Comparison of ENCODE assay signal across 8 cellular contexts in the genomic region with DNA sequence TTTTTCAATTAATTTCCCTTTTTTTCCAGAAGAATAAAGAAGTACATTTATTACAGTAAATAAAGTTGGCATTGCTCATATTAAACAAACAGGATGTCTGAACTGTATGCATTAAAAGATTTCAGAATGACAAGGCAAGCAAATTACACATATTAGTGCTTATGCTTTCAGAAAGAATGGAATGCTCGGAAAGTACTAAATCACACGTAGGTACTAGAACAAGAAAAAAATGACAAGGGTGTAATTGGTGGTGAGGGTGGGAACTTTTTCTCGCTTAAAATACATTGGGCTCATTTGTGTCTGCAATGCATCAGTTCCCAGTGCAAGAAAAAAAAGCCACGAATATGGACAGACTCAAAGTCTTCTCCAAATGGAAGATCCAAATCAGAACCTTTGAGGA. TPM values are rescaled to one million over a fixed set of nuclear protein-coding genes. Genes with fewer than 3 reads are reported as not detected.
A peak's percentile ranks its signal among the peaks of the same experiment; 100 is the strongest.
DNase-seq lines count a peak whose midpoint lies in the region; ATAC-seq and TF ChIP-seq lines count a peak whose summit lies in the region.

No MANE protein-coding gene starts in this region.

- WGBS in adrenal gland, 4 donors: 71 to 82% (median 74%) methylated on average over 4 of the region's 4 CpGs

- H3K36me3 ChIP-seq in GM06990 (ENCODE audit: control insufficient read depth, insufficient read depth, low read length) (no peaks in the 10 kb centered on the region), SK-N-MC (ENCODE audit: insufficient read depth, low read length) (no peaks in the 10 kb centered on the region), adrenal gland (replicated peaks in 1 of 2) (no peaks in the 10 kb centered on the region)

- H3K4me1 Mint-ChIP-seq in HFFc6 (ENCODE audit: low read depth) (peaks cover 42% of the 10 kb centered on the region), mesothelial cell of epicardium (peaks cover 26% of the 10 kb centered on the region)

- intact Hi-C loops in adrenal gland (cut with DNase I): no loop called here

- H3K27me3 Mint-ChIP-seq in HFFc6 (ENCODE audit: insufficient read depth): no peaks in the 10 kb centered on the region; the same call in 1 of the 2 replicates
- H3K27me3 Mint-ChIP-seq in mesothelial cell of epicardium (ENCODE audit: low read depth): no peaks in the 10 kb centered on the region

- no peaks in the 10 kb centered on the region for H3K27me3 ChIP-seq in GM06990 (replicated peaks; ENCODE audit: control insufficient read depth, insufficient read depth, low read length)
- H3K27me3 ChIP-seq in adrenal gland: no peaks in the 10 kb centered on the region

- no peak for TF ChIP-seq POLR2A in adrenal gland (IDR thresholded peaks at IDR 0.05)

- ATAC-seq in GM19455 (IDR thresholded peaks at IDR 0.05; ENCODE audit: unreplicated experiment): no peak

- H3K27ac Mint-ChIP-seq in HFFc6 (peak overlapping the region; percentile 83), mesothelial cell of epicardium (peak overlapping the region; percentile 79)

- H3K9me3 Mint-ChIP-seq in HFFc6: no peaks in the 10 kb centered on the region
- H3K9me3 Mint-ChIP-seq in mesothelial cell of epicardium: no peaks in the 10 kb centered on the region

- TF ChIP-seq CTCF in GM06990 (IDR thresholded peaks at IDR 0.05; ENCODE audit: insufficient read depth, low read length, poor library complexity, severe bottlenecking) (no peak), HFFc6 (IDR thresholded peaks at IDR 0.05) (no peak), mesothelial cell of epicardium (IDR thresholded peaks at IDR 0.05; ENCODE audit: unreplicated experiment) (no peak), adrenal gland (IDR thresholded peaks at IDR 0.05) (no peak)

- H3K9ac ChIP-seq in SK-N-MC (ENCODE audit: insufficient read length): peak overlapping the region; percentile 2

- H3K36me3 Mint-ChIP-seq in HFFc6 (ENCODE audit: low read depth) (no peaks in the 10 kb centered on the region), mesothelial cell of epicardium (no peaks in the 10 kb centered on the region)

- H3K27ac ChIP-seq in SK-N-MC (0 out of 2 replicates have a peak overlapping the region, but pooled peaks have one; percentile 4), adrenal gland (peak overlapping the region in 2 of 5 donors; percentile 30 to 46)

- H3K4me3 ChIP-seq in GM06990 (replicated peaks; ENCODE audit: low read depth, low read length): peak overlapping the region; percentile 34
- no peak overlapping the region for H3K4me3 ChIP-seq in SK-N-MC
- H3K4me3 ChIP-seq in adrenal gland: no peak overlapping the region

- H3K9me3 ChIP-seq in SK-N-MC (ENCODE audit: low read depth, low read length) (no peaks in the 10 kb centered on the region), adrenal gland (replicated peaks in 1 of 3) (no peaks in the 10 kb centered on the region)

- peaks cover 5 to 23% of the 10 kb centered on the region in 2 donors for H3K4me1 ChIP-seq in adrenal gland (replicated peaks in 1 of 2)

- DNase-seq in GM06990 (ENCODE audit: extremely low read depth, insufficient read length) (no peak), HFFc6 (no peak), SK-N-MC (ENCODE audit: low read depth, low spot score) (no peak), mesothelial cell of epicardium (ENCODE audit: low spot score in 2 of 2, unreplicated experiment in 2 of 2) (no peak), adrenal gland (no peak), NCI-H1105 treated with DMSO at 0.1 percent for 48 hours (lab: John Stamatoyannopoulos, UW) (no peak), D341Med (ENCODE audit: low spot score) (no peak)

- H3K4me3 Mint-ChIP-seq in HFFc6 (peak overlapping the region; percentile 20), mesothelial cell of epicardium (no peak overlapping the region)

RNA-seq across cellular contexts. Expression of a gene that starts 33.3 kb away (rescaled TPM):
- 100 to 1,000 TPM; 217 to 265 (median 233) TPM for total RNA-seq in HFFc6 (2021; fragmentation: NEBNext Ultra II Directional; extraction: Animal tissue kit (Norgen Biotek cat#: 25700))
- total RNA-seq in mesothelial cell of epicardium (124 to 133 TPM (median 126 TPM) in 3 replicates), adrenal gland (100 to 1,000 TPM; 186 to 531 (median 365) TPM)
- 100 to 1,000 TPM in 1 of 3 donors, 10 to 100 TPM in 2; 47.2 to 504 (median 62.7) TPM for polyA plus RNA-seq in adrenal gland
